In genomic region chr16:78291642-78292041, GRCh38 we compare ENCODE assay signal across 1 cellular context.
TF ChIP-seq lines count a peak whose summit lies in the region.

No MANE protein-coding gene starts in this region.

TF ChIP-seq in GM23338, 12 proteins besides CTCF, POLR2A, EP300 and RAD21 (continued from another document):
- TF ChIP-seq ZNF462 (CRISPR knock-in tag; IDR thresholded peaks at IDR 0.05): no peak
- TF ChIP-seq CREB1 (CRISPR knock-in tag; IDR thresholded peaks at IDR 0.05; ENCODE audit: low read depth): no peak
- no peak for TF ChIP-seq EZH2 (IDR thresholded peaks at IDR 0.05; ENCODE audit: low read depth, unreplicated experiment)
- TF ChIP-seq ZNF114 (CRISPR knock-in tag; IDR thresholded peaks at IDR 0.05): no peak
- TF ChIP-seq REST (IDR thresholded peaks at IDR 0.05; ENCODE audit: unreplicated experiment): no peak
- TF ChIP-seq POLR2AphosphoS5 (IDR thresholded peaks at IDR 0.05; ENCODE audit: low read depth): no peak
- TF ChIP-seq ETS1 (IDR thresholded peaks at IDR 0.05): no peak
